In the genomic region with DNA sequence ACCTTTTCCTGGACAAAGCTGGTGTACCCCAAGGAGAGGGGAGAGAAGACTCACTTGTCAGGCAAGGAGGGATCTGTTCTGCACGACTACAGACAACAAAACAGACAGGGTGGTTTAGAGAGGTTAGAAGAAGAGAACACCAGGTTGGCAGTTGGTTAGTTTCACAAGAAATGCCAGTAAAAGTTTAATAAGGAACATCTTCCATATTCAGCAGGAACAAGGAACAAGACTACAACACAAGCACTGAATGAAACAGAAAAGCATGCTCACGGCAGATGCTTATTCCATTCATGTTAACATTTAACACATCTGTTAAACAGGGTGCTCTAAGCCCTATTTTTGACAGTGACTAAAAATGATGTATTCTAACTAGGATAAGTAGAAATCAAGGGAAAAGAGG, we compare ENCODE assay signal across 20 cellular contexts.
"Had no signal": no experiment of that assay in that cellular context is flagged by ENCODE, and none has a peak within 500 bp of the region (broad histone marks: within the 10 kb centered on the region; RNA-seq: fewer than 3 reads in every experiment).

No MANE protein-coding gene starts in this region.

- H3K27me3 Mint-ChIP-seq: effector memory CD8-positive, alpha-beta T cell; memory B cell; natural killer cell treated with Interleukin-12 subunit alpha and Interleukin-12 subunit beta and Interleukin-15 and Interleukin-18, amount 100 ng/mL, for 72 hours; type B pancreatic cell had no signal

- H3K27ac Mint-ChIP-seq: effector memory CD8-positive, alpha-beta T cell; memory B cell; mesothelial cell of epicardium; natural killer cell treated with Interleukin-12 subunit alpha and Interleukin-12 subunit beta and Interleukin-15 and Interleukin-18, amount 100 ng/mL, for 72 hours; type B pancreatic cell had no signal

- H3K4me2 ChIP-seq: hepatocyte had no signal

- H2AFZ ChIP-seq: hepatocyte had no signal

- ATAC-seq: effector memory CD8-positive, alpha-beta T cell; foreskin keratinocyte; left cardiac atrium; lower lobe of right lung; natural killer cell treated with Interleukin-12 subunit alpha and Interleukin-12 subunit beta and Interleukin-15 and Interleukin-18, amount 100 ng/mL, for 72 hours; sciatic nerve had no signal

- H3K79me2 ChIP-seq: hepatocyte had no signal

- H3K36me3 Mint-ChIP-seq: memory B cell; natural killer cell treated with Interleukin-12 subunit alpha and Interleukin-12 subunit beta and Interleukin-15 and Interleukin-18, amount 100 ng/mL, for 72 hours had no signal

- H3K9me3 ChIP-seq: esophagus squamous epithelium, left ventricle myocardium inferior, lower lobe of right lung, stomach had no signal

- H3K27ac ChIP-seq: esophagus squamous epithelium, foreskin keratinocyte, hepatocyte, left ventricle myocardium inferior, lower lobe of right lung, stomach had no signal

- H3K4me1 Mint-ChIP-seq: memory B cell, mesothelial cell of epicardium had no signal

- H3K9me3 Mint-ChIP-seq: memory B cell; mesothelial cell of epicardium; natural killer cell treated with Interleukin-12 subunit alpha and Interleukin-12 subunit beta and Interleukin-15 and Interleukin-18, amount 100 ng/mL, for 72 hours; type B pancreatic cell had no signal

- FAIRE-seq: urothelium cell line had no signal

- H3K27me3 ChIP-seq: esophagus squamous epithelium, foreskin keratinocyte, hepatocyte, stomach had no signal

- H3K4me1 ChIP-seq: esophagus squamous epithelium, left ventricle myocardium inferior, lower lobe of right lung had no signal

- H3K4me3 Mint-ChIP-seq: effector memory CD8-positive, alpha-beta T cell; memory B cell; mesothelial cell of epicardium; natural killer cell treated with Interleukin-12 subunit alpha and Interleukin-12 subunit beta and Interleukin-15 and Interleukin-18, amount 100 ng/mL, for 72 hours; type B pancreatic cell had no signal

- DNase-seq: effector memory CD8-positive, alpha-beta T cell; esophagus squamous epithelium; foreskin keratinocyte; head of caudate nucleus; kidney; left cardiac atrium; left ventricle myocardium inferior; lower lobe of right lung; stimulated activated CD4-positive, alpha-beta T cell treated with anti-CD3 and anti-CD28 coated beads, Interleukin-2, amount 100 ng/mL, for 24 hours; stimulated activated CD4-positive, alpha-beta T cell treated with anti-CD3 and anti-CD28 coated beads, Interleukin-4, amount 100 ng/mL, for 4 hours; stimulated activated naive CD4-positive, alpha-beta T cell; stomach; substantia nigra had no signal

- H3K4me3 ChIP-seq: esophagus squamous epithelium, hepatocyte, left ventricle myocardium inferior, lower lobe of right lung, stomach had no signal
